ENCODE assay signal across 16 cellular contexts in genomic region chr6:136466789-136467585, GRCh38.
DNase-seq lines count a peak whose midpoint lies in the region; ATAC-seq and TF ChIP-seq lines count a peak whose summit lies in the region.
"Had no signal": no experiment of that assay in that cellular context is flagged by ENCODE, and none has a peak within 500 bp of the region (broad histone marks: within the 10 kb centered on the region; RNA-seq: fewer than 3 reads in every experiment).

No MANE protein-coding gene starts in this region.

- no peak overlapping the region for H3K27ac ChIP-seq in mesendoderm (ENCODE audit: low read depth, low read length)
- H3K27ac ChIP-seq: left lung, right atrium auricular region, upper lobe of right lung, WERI-Rb-1 had no signal

- WGBS in mesendoderm (ENCODE audit: extremely low coverage, insufficient coverage, low lambda C conversion rate) = no CpG with 5 or more reads among the region's 5 CpGs

- DNase-seq in COR-L47 (lab: John Stamatoyannopoulos, UW) (peak; percentile 19), NCI-H1092 (lab: John Stamatoyannopoulos, UW) (peak; percentile 14), astrocyte of the hippocampus (ENCODE audit: low read depth, low spot score) (peak; percentile 45), mesendoderm (peak; percentile 17), left cardiac atrium (no peak), GM13977 (ENCODE audit: low spot score) (no peak)
- no peak for DNase-seq in stimulated activated naive CD8-positive, alpha-beta T cell treated with anti-CD3 and anti-CD28 coated beads, Interleukin-15, Interleukin-2, amounts not matched to agents 100 U/mL and 50 U/mL, for 24 hours
- DNase-seq: aorta; left lung; naive B cell; stimulated activated CD4-positive, alpha-beta T cell treated with anti-CD3 and anti-CD28 coated beads, Interleukin-2, amount 100 ng/mL, for 48 hours; T-cell; upper lobe of right lung; WERI-Rb-1 had no signal

- TF ChIP-seq CTCF in GM13977 (IDR thresholded peaks at IDR 0.05; ENCODE audit: extremely low read depth, insufficient read depth, missing control alignments) = no peak

- no peak overlapping the region for H4K5ac ChIP-seq in mesendoderm (ENCODE audit: low read length)

- in situ Hi-C loops in GM13977 (cut with MboI; ENCODE audit: low pct_unique_long_range_greater_than_20kb, low sequenced_read_pairs, unreplicated experiment) = no loop called here

- H3K56ac ChIP-seq in mesendoderm (ENCODE audit: low read length) = no peak overlapping the region

- H3K23ac ChIP-seq in mesendoderm (ENCODE audit: low read length) = no peak overlapping the region

- intact Hi-C loops in left cardiac atrium (cut with DNase I) = no loop called here

- peaks cover 2% of the 10 kb centered on the region for H3K4me1 ChIP-seq in mesendoderm (ENCODE audit: control insufficient read depth, low read depth, low read length)
- H3K4me1 ChIP-seq: right atrium auricular region had no signal

- no peak overlapping the region for H3K9ac ChIP-seq in mesendoderm (ENCODE audit: low read length)

- no peak overlapping the region for H2AK5ac ChIP-seq in mesendoderm (ENCODE audit: low read length)

- H2BK5ac ChIP-seq in mesendoderm (ENCODE audit: low read length) = no peak overlapping the region

- H3K4me3 ChIP-seq in mesendoderm (ENCODE audit: low read length) = no peak overlapping the region
- H3K4me3 ChIP-seq: left lung, right atrium auricular region, upper lobe of right lung had no signal

- H3K4me2 ChIP-seq in mesendoderm (ENCODE audit: low read length) = no peak overlapping the region

- no peak overlapping the region for H3K18ac ChIP-seq in mesendoderm (ENCODE audit: low read length)

- no peak overlapping the region for H2BK15ac ChIP-seq in mesendoderm (replicated peaks; ENCODE audit: low read depth)

- H3K36me3 ChIP-seq in mesendoderm (ENCODE audit: control insufficient read depth, insufficient read depth, low read length) = no peaks in the 10 kb centered on the region
- H3K36me3 ChIP-seq: left lung, right atrium auricular region, upper lobe of right lung, WERI-Rb-1 had no signal

- H3K4ac ChIP-seq in mesendoderm (ENCODE audit: low read depth, low read length) = no peak overlapping the region

- no peak overlapping the region for H4K8ac ChIP-seq in mesendoderm (ENCODE audit: low read depth, low read length)

- H3K79me2 ChIP-seq in mesendoderm (ENCODE audit: control insufficient read depth, insufficient read depth, low read length) = peaks cover 3% of the 10 kb centered on the region

- ATAC-seq in GM19351 (IDR thresholded peaks at IDR 0.05; ENCODE audit: unreplicated experiment) = no peak
- no peak for ATAC-seq in stimulated activated naive CD8-positive, alpha-beta T cell treated with anti-CD3 and anti-CD28 coated beads, Interleukin-15, Interleukin-2, amounts not matched to agents 100 U/mL and 50 U/mL, for 24 hours
- ATAC-seq in left cardiac atrium = no peak
- ATAC-seq: left lung, T-cell, upper lobe of right lung had no signal

- H2BK120ac ChIP-seq in mesendoderm (ENCODE audit: low read depth, low read length) = no peak overlapping the region

- H3K27me3 ChIP-seq in mesendoderm (ENCODE audit: insufficient read depth, low read length, poor library complexity) = no peaks in the 10 kb centered on the region
- H3K27me3 ChIP-seq: left lung, right atrium auricular region, upper lobe of right lung had no signal

- peaks cover 8% of the 10 kb centered on the region for H3K79me1 ChIP-seq in mesendoderm (ENCODE audit: low read length)

Comparison
In these comparisons a context has a peak if more than half of its experiments do, and no peak if none do; other contexts are left out.
1. DNase-seq: peak in COR-L47 (single experiment), NCI-H1092 (single experiment), astrocyte of the hippocampus (single experiment) and mesendoderm (single experiment); none in stimulated activated naive CD8-positive, alpha-beta T cell treated with anti-CD3 and anti-CD28 coated beads, Interleukin-15, Interleukin-2, amounts not matched to agents 100 U/mL and 50 U/mL, for 24 hours (single experiment), left cardiac atrium (single experiment) and GM13977 (single experiment).